ENCODE assay signal across 19 cellular contexts in genomic region chr17:32452281-32452680, GRCh38.
"Had no signal": no experiment of that assay in that cellular context is flagged by ENCODE, and none has a peak within 500 bp of the region (broad histone marks: within the 10 kb centered on the region; RNA-seq: fewer than 3 reads in every experiment).

No MANE protein-coding gene starts in this region.

- H3K27ac Mint-ChIP-seq: activated B cell treated with CpG ODN at 0.5 μM for 24 hours; activated CD4-positive, alpha-beta memory T cell treated with anti-CD3 and anti-CD28 coated beads for 36 hours; activated naive CD8-positive, alpha-beta T cell treated with anti-CD3 and anti-CD28 coated beads, Interleukin-2, amount 10 ng/mL, durations not matched to agents 7 days and 5 days; activated T-helper 2 cell treated with anti-CD3 and anti-CD28 coated beads, Interferon-gamma antibody, Interleukin-2, Interleukin-4, amounts not matched to agents 10 μg/mL and 5 μg/mL and 100 μg/mL, durations not matched to agents 14 hours and 24 hours and 36 hours; nephron progenitor cell had no signal

- H3K9me3 Mint-ChIP-seq: activated B cell treated with CpG ODN at 0.5 μM for 24 hours; activated CD4-positive, alpha-beta memory T cell treated with anti-CD3 and anti-CD28 coated beads for 36 hours; activated naive CD8-positive, alpha-beta T cell treated with anti-CD3 and anti-CD28 coated beads, Interleukin-2, amount 10 ng/mL, durations not matched to agents 7 days and 5 days; activated T-helper 2 cell treated with anti-CD3 and anti-CD28 coated beads, Interferon-gamma antibody, Interleukin-2, Interleukin-4, amounts not matched to agents 10 μg/mL and 5 μg/mL and 100 μg/mL, durations not matched to agents 14 hours and 24 hours and 36 hours; nephron progenitor cell had no signal

- H3K4me3 Mint-ChIP-seq: activated B cell treated with CpG ODN at 0.5 μM for 24 hours; activated CD4-positive, alpha-beta memory T cell treated with anti-CD3 and anti-CD28 coated beads for 36 hours; activated naive CD8-positive, alpha-beta T cell treated with anti-CD3 and anti-CD28 coated beads, Interleukin-2, amount 10 ng/mL, durations not matched to agents 7 days and 5 days; nephron progenitor cell had no signal

- H3K27me3 Mint-ChIP-seq: activated B cell treated with CpG ODN at 0.5 μM for 24 hours; activated CD4-positive, alpha-beta memory T cell treated with anti-CD3 and anti-CD28 coated beads for 36 hours; activated naive CD8-positive, alpha-beta T cell treated with anti-CD3 and anti-CD28 coated beads, Interleukin-2, amount 10 ng/mL, durations not matched to agents 7 days and 5 days had no signal

- H3K27me3 ChIP-seq: sigmoid colon, thyroid gland had no signal

- H3K4me1 ChIP-seq: thyroid gland had no signal

- H3K9me3 ChIP-seq: left ventricle myocardium inferior, sigmoid colon, thyroid gland had no signal

- ATAC-seq: esophagus mucosa had no signal

- DNase-seq: activated B cell treated with CpG ODN at 0.5 μM for 24 hours; activated CD4-positive, alpha-beta memory T cell treated with anti-CD3 and anti-CD28 coated beads for 36 hours; activated CD4-positive, alpha-beta T cell treated with anti-CD3 and anti-CD28 coated beads for 4 hours; activated naive CD4-positive, alpha-beta T cell treated with Interleukin-2 at 50 U/mL for 16 hours; activated naive CD8-positive, alpha-beta T cell treated with anti-CD3 and anti-CD28 coated beads, Interleukin-2, amount 10 ng/mL, durations not matched to agents 7 days and 5 days; activated T-cell treated with anti-CD3 and anti-CD28 coated beads for 4 hours; anterior cingulate cortex; effector CD4-positive, alpha-beta T cell; kidney glomerular epithelial cell; left ventricle myocardium inferior; nephron progenitor cell; nucleus accumbens; posterior cingulate gyrus; sigmoid colon; stimulated activated naive CD4-positive, alpha-beta T cell; T-helper 9 cell; thyroid gland had no signal

- H3K27ac ChIP-seq: left ventricle myocardium inferior, sigmoid colon, thyroid gland had no signal

- H3K4me3 ChIP-seq: left ventricle myocardium inferior, sigmoid colon, thyroid gland had no signal
